In the genomic region with DNA sequence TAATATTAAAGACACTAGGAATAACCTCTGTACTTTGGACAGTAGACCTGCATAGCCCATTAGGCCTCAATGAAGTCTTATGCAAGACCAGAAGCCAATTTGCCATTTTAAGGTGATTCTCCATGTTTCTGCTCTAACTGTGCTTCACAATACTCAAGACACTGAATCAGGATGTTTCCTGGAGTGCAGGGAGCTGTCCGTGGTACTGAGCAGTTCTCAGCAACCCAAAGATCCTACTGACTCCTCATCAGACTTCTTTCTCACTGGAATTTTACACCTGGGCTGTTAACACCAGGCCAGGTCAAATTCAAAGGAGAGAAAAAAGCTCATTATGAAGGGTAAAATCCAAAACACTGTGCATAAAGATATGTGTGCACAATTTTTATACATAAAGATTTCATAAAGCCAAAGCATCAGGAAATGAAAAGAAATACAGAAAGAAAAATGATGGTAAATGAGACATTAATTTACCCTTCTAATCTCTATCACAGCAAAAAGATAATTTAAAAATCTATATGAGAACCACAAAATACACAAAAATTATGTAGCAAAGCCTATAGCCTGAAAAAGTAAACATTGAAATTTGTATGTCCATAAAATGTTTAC, we compare ENCODE assay signal across 8 cellular contexts.
A peak's percentile ranks its signal among the peaks of the same experiment; 100 is the strongest.
DNase-seq lines count a peak whose midpoint lies in the region; ATAC-seq, FAIRE-seq and TF ChIP-seq lines count a peak whose summit lies in the region.
"Not testable (repeated sequence)": the region's sequence is repeated elsewhere in the genome, so short reads cannot be mapped to it uniquely, and the experiment has no call there.

No MANE protein-coding gene starts in this region.

- POLR2A ChIA-PET in HEK293 (lab: Yijun Ruan, JAX); activated CD4-positive, alpha-beta T cell treated with anti-CD3 and anti-CD28 coated beads, Interleukin-2, amount 10 ng/mL, durations not matched to agents 7 days and 5 days (lab: Charles Lee); GM12878 (lab: Charles Lee); HepG2 (lab: Yijun Ruan, JAX): not testable (repeated sequence)

- RAD21 ChIA-PET in GM12878 (lab: Charles Lee; ENCODE audit: unreplicated experiment): not testable (repeated sequence)

- SMC1A ChIA-PET in GM12878 (lab: Charles Lee; ENCODE audit: uncharacterized antibody, unreplicated experiment): not testable (repeated sequence)

- not testable (repeated sequence) for H3K4me3 ChIP-seq in HEK293 (ENCODE audit: low read depth, low read length); GM12878; HepG2 (replicated peaks in 1 of 3; ENCODE audit: insufficient read depth in 1 of 3, low read depth in 2 of 3, low read length in 3 of 3); aorta (ENCODE audit: low read length in 2 of 2)

- not testable (repeated sequence) for H4K20me1 ChIP-seq in GM12878 (ENCODE audit: control insufficient read depth, insufficient read depth); HepG2 (ENCODE audit: insufficient read depth, low read length)

- not testable (repeated sequence) for H3K9me3 ChIP-seq in HEK293 (ENCODE audit: control insufficient read depth, insufficient read depth, low read depth, low read length); GM12878 (replicated peaks; ENCODE audit: control insufficient read depth, insufficient read depth, low read length); HepG2 (ENCODE audit: low read length); aorta (ENCODE audit: control insufficient read depth, low read length)

- in situ Hi-C loops in GM12878 (cut with MboI); HepG2 (cut with HindIII; ENCODE audit: extremely low pct_ligation_motif_present, low pct_unique_long_range_greater_than_20kb): not testable (repeated sequence)

- H2AFZ ChIP-seq in GM12878 (ENCODE audit: control insufficient read depth, low read depth, low read length); HepG2 (ENCODE audit: low read length): not testable (repeated sequence)

- not testable (repeated sequence) for H3K36me3 ChIP-seq in HEK293 (ENCODE audit: control insufficient read depth in 2 of 2, insufficient read depth in 1 of 2, low read length in 2 of 2); GM12878 (ENCODE audit: control insufficient read depth in 2 of 2, insufficient read depth in 2 of 2, low read length in 1 of 2); HepG2 (replicated peaks in 1 of 2; ENCODE audit: control insufficient read depth in 1 of 2, insufficient read depth in 2 of 2, low read length in 2 of 2); aorta (ENCODE audit: control insufficient read depth in 1 of 2, insufficient read depth in 2 of 2, low read length in 1 of 2)

- H3K4me3 Mint-ChIP-seq in activated CD4-positive, alpha-beta T cell treated with anti-CD3 and anti-CD28 coated beads, Interleukin-2, amount 10 ng/mL, durations not matched to agents 7 days and 5 days; activated T-cell treated with anti-CD3 and anti-CD28 coated beads, Interleukin-2, amount 50 U/mL, for 24 hours: not testable (repeated sequence)

- H3K4me1 Mint-ChIP-seq in activated CD4-positive, alpha-beta T cell treated with anti-CD3 and anti-CD28 coated beads, Interleukin-2, amount 10 ng/mL, durations not matched to agents 7 days and 5 days; activated T-cell treated with anti-CD3 and anti-CD28 coated beads, Interleukin-2, amount 50 U/mL, for 24 hours (ENCODE audit: low read depth): not testable (repeated sequence)

- H3K27ac ChIP-seq in HEK293 (ENCODE audit: extremely low read depth, low read depth, low read length); GM12878 (ENCODE audit: control insufficient read depth, insufficient read depth); HepG2 (ENCODE audit: extremely low read length, insufficient read depth, low read length); aorta (ENCODE audit: low read depth in 1 of 2, low read length in 2 of 2): not testable (repeated sequence)

- H3K9ac ChIP-seq in GM12878 (ENCODE audit: control insufficient read depth, insufficient read depth, low read length); HepG2 (ENCODE audit: insufficient read depth, low read depth, low read length): not testable (repeated sequence)

- intact Hi-C loops in GM12878 (cut with micrococcal nuclease; ENCODE audit: unreplicated experiment): loop anchor here (10.0 kb wide), 1 partner anchor 554 kb away; no protein-coding TSS in a partner anchor
- intact Hi-C loops in HepG2 (cut with micrococcal nuclease; ENCODE audit: unreplicated experiment); posterior vena cava (cut with DNase I); aorta (cut with DNase I): not testable (repeated sequence)

- H3K9me3 Mint-ChIP-seq in activated CD4-positive, alpha-beta T cell treated with anti-CD3 and anti-CD28 coated beads, Interleukin-2, amount 10 ng/mL, durations not matched to agents 7 days and 5 days; activated T-cell treated with anti-CD3 and anti-CD28 coated beads, Interleukin-2, amount 50 U/mL, for 24 hours: not testable (repeated sequence)

- FAIRE-seq in GM12878 (lab: Jason Lieb, UNC): peak; percentile 7
- FAIRE-seq in HepG2 (lab: Jason Lieb, UNC): not testable (repeated sequence)

- not testable (repeated sequence) for H3K27ac Mint-ChIP-seq in activated CD4-positive, alpha-beta T cell treated with anti-CD3 and anti-CD28 coated beads, Interleukin-2, amount 10 ng/mL, durations not matched to agents 7 days and 5 days; activated T-cell treated with anti-CD3 and anti-CD28 coated beads, Interleukin-2, amount 50 U/mL, for 24 hours

- TF ChIP-seq EP300 in GM12878 (IDR thresholded peaks at IDR 0.05; ENCODE audit: borderline replicate concordance in 1 of 2, control insufficient read depth in 1 of 2, low read depth in 2 of 2, low read length in 2 of 2); HepG2 (IDR thresholded peaks at IDR 0.05; ENCODE audit: low read depth in 2 of 2, low read length in 2 of 2); HepG2 (CRISPR knock-in tag; IDR thresholded peaks at IDR 0.05; ENCODE audit: borderline replicate concordance): not testable (repeated sequence)

- H3K27me3 ChIP-seq in GM12878 (replicated peaks in 1 of 2; ENCODE audit: control insufficient read depth in 2 of 2, insufficient read depth in 2 of 2, low read length in 1 of 2); HepG2 (ENCODE audit: control insufficient read depth in 1 of 2, insufficient read depth in 2 of 2, low read length in 2 of 2); aorta (ENCODE audit: control insufficient read depth in 1 of 2, insufficient read depth in 2 of 2, low read length in 1 of 2): not testable (repeated sequence)

- not testable (repeated sequence) for H3K27me3 Mint-ChIP-seq in activated CD4-positive, alpha-beta T cell treated with anti-CD3 and anti-CD28 coated beads, Interleukin-2, amount 10 ng/mL, durations not matched to agents 7 days and 5 days; activated T-cell treated with anti-CD3 and anti-CD28 coated beads, Interleukin-2, amount 50 U/mL, for 24 hours

- H3K79me2 ChIP-seq in GM12878 (ENCODE audit: control insufficient read depth, insufficient read depth, low read length); HepG2 (ENCODE audit: insufficient read depth, low read length): not testable (repeated sequence)

- TF ChIP-seq RAD21 in GM12878 (IDR thresholded peaks at IDR 0.05; ENCODE audit: insufficient read depth, low read depth, low read length); HepG2 (CRISPR knock-in tag; IDR thresholded peaks at IDR 0.05): not testable (repeated sequence)

- TF ChIP-seq CTCF in HEK293 (tag by site-specific recombination; IDR thresholded peaks at IDR 0.05); GM12878 (IDR thresholded peaks at IDR 0.05 in 2 of 3, conservative IDR thresholded peaks at IDR 0.05 in 1 of 3; ENCODE audit: control insufficient read depth in 2 of 3, extremely low read depth in 1 of 3, insufficient read depth in 1 of 3, low read depth in 3 of 3, low read length in 3 of 3); HepG2 (CRISPR knock-in tag; IDR thresholded peaks at IDR 0.05): not testable (repeated sequence)

- not testable (repeated sequence) for H3K4me2 ChIP-seq in GM12878 (ENCODE audit: control insufficient read depth, insufficient read depth); HepG2 (ENCODE audit: low read depth, low read length)

- 0% methylated on average over 1 of the region's 1 CpG for WGBS in GM12878 (ENCODE audit: insufficient coverage, insufficient replicate concordance, low lambda C conversion rate, missing lambda C conversion rate)
- 10% methylated on average over 1 of the region's 1 CpG for whole genome bisulfite sequencing in HepG2 (ENCODE audit: low lambda C conversion rate)
- 1 to 3% methylated on average over 1 of the region's 1 CpG for WGBS in aorta, 2 donors

- DNase-seq in activated CD4-positive, alpha-beta T cell treated with anti-CD3 and anti-CD28 coated beads, Interleukin-2, amount 10 ng/mL, durations not matched to agents 7 days and 5 days: peak; percentile 67
- peak; percentile 32 for DNase-seq in activated T-cell treated with anti-CD3 and anti-CD28 coated beads, Interleukin-2, amount 50 U/mL, for 24 hours
- not testable (repeated sequence) for DNase-seq in GM12878 (ENCODE audit: low read depth, low spot score); HepG2 (ENCODE audit: low spot score)
- DNase-seq in posterior vena cava (ENCODE audit: low spot score): peak; percentile 85
- peak; percentile 6 for DNase-seq in stimulated activated CD8-positive, alpha-beta memory T cell treated with anti-CD3 and anti-CD28 coated beads, Interleukin-12 subunit alpha, Interleukin-12 subunit beta, amount 100 ng/mL, for 1 hour (ENCODE audit: low read depth)
- peak; percentile 64 to 78 for DNase-seq in aorta

- TF ChIP-seq POLR2A in GM12878 (IDR thresholded peaks at IDR 0.05; ENCODE audit: low read depth, low read length); HepG2 (IDR thresholded peaks at IDR 0.05; ENCODE audit: insufficient read depth in 1 of 2, low read depth in 2 of 2, low read length in 2 of 2): not testable (repeated sequence)

- H3K36me3 Mint-ChIP-seq in activated CD4-positive, alpha-beta T cell treated with anti-CD3 and anti-CD28 coated beads, Interleukin-2, amount 10 ng/mL, durations not matched to agents 7 days and 5 days (ENCODE audit: low read depth); activated T-cell treated with anti-CD3 and anti-CD28 coated beads, Interleukin-2, amount 50 U/mL, for 24 hours (ENCODE audit: low read depth): not testable (repeated sequence)

- not testable (repeated sequence) for H3K4me1 ChIP-seq in HEK293 (ENCODE audit: control insufficient read depth, insufficient read depth, low read length); GM12878 (ENCODE audit: control insufficient read depth, insufficient read depth, low read length); HepG2 (ENCODE audit: insufficient read depth, low read length); aorta (ENCODE audit: control insufficient read depth in 1 of 2, insufficient read depth in 2 of 2, low read length in 2 of 2)

- CTCF ChIA-PET in HEK293 (lab: Yijun Ruan, JAX); activated CD4-positive, alpha-beta T cell treated with anti-CD3 and anti-CD28 coated beads, Interleukin-2, amount 10 ng/mL, durations not matched to agents 7 days and 5 days (lab: Charles Lee); GM12878 (lab: Yijun Ruan, JAX); HepG2 (lab: Yijun Ruan, JAX; ENCODE audit: low intra/inter-chr PET ratio, low total read pairs): not testable (repeated sequence)

- not testable (repeated sequence) for BruUV-seq in GM12878 (replicated peaks; lab: Mats Ljungman, UMichigan); HepG2 (replicated peaks; lab: Mats Ljungman, UMichigan)

- not testable (repeated sequence) for ATAC-seq in GM12878; HepG2; aorta (ENCODE audit: low FRiP score)
